In the genomic region with DNA sequence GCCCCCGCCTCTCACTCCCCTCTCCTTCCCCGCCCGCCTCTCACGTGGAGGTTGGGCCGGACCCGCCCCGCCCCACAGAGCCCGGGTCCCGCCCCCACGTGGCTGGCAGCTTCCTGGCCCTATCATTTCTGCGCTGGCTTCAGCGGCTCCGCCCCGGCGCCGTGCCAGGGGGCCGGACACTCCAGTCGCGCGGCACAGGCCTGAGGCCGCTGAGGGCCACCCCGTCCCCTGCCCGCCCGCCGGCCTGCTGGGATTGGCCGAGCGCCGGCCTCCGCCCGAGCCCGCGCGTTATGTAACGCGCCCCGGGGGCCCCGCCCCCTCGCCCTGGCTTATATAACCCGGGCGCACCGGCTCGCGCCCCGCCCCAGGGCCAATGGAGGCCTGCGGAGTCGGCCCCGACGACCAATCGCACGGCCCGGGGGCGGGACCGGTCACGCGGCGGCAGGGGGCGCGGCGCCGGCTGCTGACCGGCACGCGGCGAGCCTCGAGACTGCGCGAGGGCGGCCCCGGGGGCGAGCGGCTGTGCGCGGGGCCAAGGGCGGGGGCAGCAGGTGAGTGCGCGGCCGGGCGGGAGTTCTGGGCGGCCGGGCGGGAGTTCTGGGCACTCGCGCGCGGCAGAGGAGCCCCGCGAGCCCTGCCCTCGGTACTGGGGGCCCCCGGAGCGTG, we compare ENCODE assay signal across 8 cellular contexts. TPM values are rescaled to one million over a fixed set of nuclear protein-coding genes. Genes with fewer than 3 reads are reported as not detected.
A peak's percentile ranks its signal among the peaks of the same experiment; 100 is the strongest.
DNase-seq lines count a peak whose midpoint lies in the region; ATAC-seq, FAIRE-seq and TF ChIP-seq lines count a peak whose summit lies in the region.

A gene (plus strand): TSS at position 466 of the 666 bp plus-strand sequence. CDS start 587 bp downstream, outside the sequence.

- TF ChIP-seq POLR2A in GM12892 (IDR thresholded peaks at IDR 0.05; ENCODE audit: low read depth, low read length) = no peak

- H3K36me3 Mint-ChIP-seq in type B pancreatic cell = peaks cover 12% of the 10 kb centered on the region

- peak; percentile 93 for ATAC-seq in HG02759 (IDR thresholded peaks at IDR 0.05; ENCODE audit: unreplicated experiment)
- ATAC-seq in left cardiac atrium = peak; percentile 95 to 97

- no peaks in the 10 kb centered on the region for H3K9me3 Mint-ChIP-seq in type B pancreatic cell

- DNase-seq in GM12892 (ENCODE audit: insufficient read length) = peak; percentile 89
- DNase-seq in NCI-H1417 (lab: John Stamatoyannopoulos, UW) = peak; percentile 98
- peak; percentile 84 to 91 (median 86) for DNase-seq in T-helper 1 cell
- DNase-seq in amniotic stem cell (lab: John Stamatoyannopoulos, UW) = peak; percentile 90
- peak; percentile 98 for DNase-seq in left cardiac atrium
- peak; percentile 99 for DNase-seq in posterior vena cava (ENCODE audit: low spot score)
- peak; percentile 98 for DNase-seq in type B pancreatic cell (ENCODE audit: extremely low spot score, unreplicated experiment)

- H3K27me3 Mint-ChIP-seq in type B pancreatic cell = no peaks in the 10 kb centered on the region

- H3K4me3 Mint-ChIP-seq in type B pancreatic cell = peak within 1 kb of the TSS; percentile 87

- intact Hi-C loops in left cardiac atrium (cut with DNase I) = no loop called here
- intact Hi-C loops in posterior vena cava (cut with DNase I) = loop anchor here in 1 of 2 donors (5.0 kb wide), 1 partner anchor 1792 kb away; a partner anchor contains a TSS

- no peaks in the 10 kb centered on the region for H3K4me1 Mint-ChIP-seq in type B pancreatic cell (ENCODE audit: unreplicated experiment)

- no peak for TF ChIP-seq CTCF in type B pancreatic cell (conservative IDR thresholded peaks at IDR 0.05)

- H3K27ac Mint-ChIP-seq in type B pancreatic cell = peak within 1 kb of the TSS; percentile 69

- peak; percentile 88 for FAIRE-seq in GM12892 (lab: Jason Lieb, UNC)

RNA-seq across cellular contexts. Expression of the gene that starts here (rescaled TPM):
- polyA plus RNA-seq in GM12892 (2012; ENCODE audit: missing spikeins) = 0.93 TPM
- total RNA-seq in left cardiac atrium = 10 to 100 TPM; 15.5 to 24.3 TPM
- 10 to 100 TPM; 11.3 to 19.0 TPM for total RNA-seq in posterior vena cava
- total RNA-seq in type B pancreatic cell (ENCODE audit: low replicate concordance) = 4.5 and 7.1 TPM in 2 replicates

Comparison
In these comparisons a context has a peak if more than half of its experiments do, and no peak if none do; other contexts are left out.
1. Peak in every context shown above with its lines: DNase-seq and ATAC-seq.